In the genomic region with DNA sequence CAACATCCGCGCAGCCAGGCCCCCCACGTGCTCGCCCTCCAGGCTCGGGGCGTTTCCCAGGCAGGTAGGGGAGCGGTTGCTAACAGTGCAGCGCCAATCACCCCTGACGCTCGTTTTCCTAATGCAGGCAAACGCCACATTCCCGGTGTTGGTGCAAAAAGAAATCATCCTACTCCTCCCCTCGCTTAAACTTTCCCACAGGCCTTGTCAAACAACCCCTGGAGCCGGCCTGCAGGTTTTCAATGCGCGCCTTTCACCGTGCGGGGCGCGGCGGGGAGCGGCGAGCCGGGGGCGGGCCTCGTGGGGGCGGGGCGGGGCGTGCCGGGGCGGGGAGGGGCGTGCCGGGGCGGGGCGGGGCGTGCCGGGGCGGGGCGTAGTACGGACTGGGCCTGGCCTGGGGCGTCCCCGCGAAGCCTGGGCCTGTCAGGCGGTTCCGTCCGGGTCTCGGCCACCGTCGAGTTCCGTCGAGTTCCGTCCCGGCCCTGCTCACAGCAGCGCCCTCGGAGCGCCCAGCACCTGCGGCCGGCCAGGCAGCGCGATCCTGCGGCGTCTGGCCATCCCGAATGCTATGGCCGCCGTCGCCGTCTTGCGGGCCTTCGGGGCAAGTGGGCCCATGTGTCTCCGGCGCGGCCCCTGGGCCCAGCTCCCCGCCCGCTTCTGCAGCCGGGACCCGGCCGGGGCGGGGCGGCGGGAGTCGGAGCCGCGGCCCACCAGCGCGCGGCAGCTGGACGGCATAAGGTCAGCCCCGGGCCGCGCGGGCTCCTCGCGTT, we compare ENCODE assay signal across 1 cellular context.
TF ChIP-seq lines count a peak whose summit lies in the region.

A gene with protein sequence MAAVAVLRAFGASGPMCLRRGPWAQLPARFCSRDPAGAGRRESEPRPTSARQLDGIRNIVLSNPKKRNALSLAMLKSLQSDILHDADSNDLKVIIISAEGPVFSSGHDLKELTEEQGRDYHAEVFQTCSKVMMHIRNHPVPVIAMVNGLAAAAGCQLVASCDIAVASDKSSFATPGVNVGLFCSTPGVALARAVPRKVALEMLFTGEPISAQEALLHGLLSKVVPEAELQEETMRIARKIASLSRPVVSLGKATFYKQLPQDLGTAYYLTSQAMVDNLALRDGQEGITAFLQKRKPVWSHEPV (plus strand): TSS at position 374 of the 770 bp plus-strand sequence. CDS start 195 bp downstream, at position 569.

TF ChIP-seq in K562, 482 proteins besides CTCF, POLR2A, EP300 and RAD21 (continued from another document):
- TF ChIP-seq, protein P1, sequence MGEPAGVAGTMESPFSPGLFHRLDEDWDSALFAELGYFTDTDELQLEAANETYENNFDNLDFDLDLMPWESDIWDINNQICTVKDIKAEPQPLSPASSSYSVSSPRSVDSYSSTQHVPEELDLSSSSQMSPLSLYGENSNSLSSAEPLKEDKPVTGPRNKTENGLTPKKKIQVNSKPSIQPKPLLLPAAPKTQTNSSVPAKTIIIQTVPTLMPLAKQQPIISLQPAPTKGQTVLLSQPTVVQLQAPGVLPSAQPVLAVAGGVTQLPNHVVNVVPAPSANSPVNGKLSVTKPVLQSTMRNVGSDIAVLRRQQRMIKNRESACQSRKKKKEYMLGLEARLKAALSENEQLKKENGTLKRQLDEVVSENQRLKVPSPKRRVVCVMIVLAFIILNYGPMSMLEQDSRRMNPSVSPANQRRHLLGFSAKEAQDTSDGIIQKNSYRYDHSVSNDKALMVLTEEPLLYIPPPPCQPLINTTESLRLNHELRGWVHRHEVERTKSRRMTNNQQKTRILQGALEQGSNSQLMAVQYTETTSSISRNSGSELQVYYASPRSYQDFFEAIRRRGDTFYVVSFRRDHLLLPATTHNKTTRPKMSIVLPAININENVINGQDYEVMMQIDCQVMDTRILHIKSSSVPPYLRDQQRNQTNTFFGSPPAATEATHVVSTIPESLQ (CRISPR knock-in tag; IDR thresholded peaks at IDR 0.05): no peak
- TF ChIP-seq BACH1 (tag; IDR thresholded peaks at IDR 0.05) (no peak), ZNF282 (CRISPR knock-in tag; IDR thresholded peaks at IDR 0.05) (peak; percentile 35; the same call in 1 of the 2 replicates), POLR2AphosphoS2 (IDR thresholded peaks at IDR 0.05; ENCODE audit: low read length) (no peak), HDGF (IDR thresholded peaks at IDR 0.05) (no peak), HDAC6 (IDR thresholded peaks at IDR 0.05; ENCODE audit: low read depth, low read length) (no peak), SAP30 (IDR thresholded peaks at IDR 0.05; ENCODE audit: borderline replicate concordance, insufficient read depth, low read depth, low read length, poor library complexity, severe bottlenecking) (no peak), NBN (IDR thresholded peaks at IDR 0.05; ENCODE audit: low read depth) (no peak), GABPB1 (CRISPR knock-in tag; IDR thresholded peaks at IDR 0.05) (peak; percentile 38; the same call in 1 of the 2 replicates), PYGO2 (tag; IDR thresholded peaks at IDR 0.05) (no peak), ATF7 (IDR thresholded peaks at IDR 0.05) (no peak), SIN3B (IDR thresholded peaks at IDR 0.05; ENCODE audit: low read depth) (peak; percentile 46; the same call in 1 of the 2 replicates), HDAC8 (tag; IDR thresholded peaks at IDR 0.05) (peak; percentile 70; the same call in 1 of the 2 replicates)
- TF ChIP-seq, protein P2, sequence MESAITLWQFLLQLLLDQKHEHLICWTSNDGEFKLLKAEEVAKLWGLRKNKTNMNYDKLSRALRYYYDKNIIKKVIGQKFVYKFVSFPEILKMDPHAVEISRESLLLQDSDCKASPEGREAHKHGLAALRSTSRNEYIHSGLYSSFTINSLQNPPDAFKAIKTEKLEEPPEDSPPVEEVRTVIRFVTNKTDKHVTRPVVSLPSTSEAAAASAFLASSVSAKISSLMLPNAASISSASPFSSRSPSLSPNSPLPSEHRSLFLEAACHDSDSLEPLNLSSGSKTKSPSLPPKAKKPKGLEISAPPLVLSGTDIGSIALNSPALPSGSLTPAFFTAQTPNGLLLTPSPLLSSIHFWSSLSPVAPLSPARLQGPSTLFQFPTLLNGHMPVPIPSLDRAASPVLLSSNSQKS (CRISPR knock-in tag; IDR thresholded peaks at IDR 0.05): no peak
- TF ChIP-seq, protein P3, sequence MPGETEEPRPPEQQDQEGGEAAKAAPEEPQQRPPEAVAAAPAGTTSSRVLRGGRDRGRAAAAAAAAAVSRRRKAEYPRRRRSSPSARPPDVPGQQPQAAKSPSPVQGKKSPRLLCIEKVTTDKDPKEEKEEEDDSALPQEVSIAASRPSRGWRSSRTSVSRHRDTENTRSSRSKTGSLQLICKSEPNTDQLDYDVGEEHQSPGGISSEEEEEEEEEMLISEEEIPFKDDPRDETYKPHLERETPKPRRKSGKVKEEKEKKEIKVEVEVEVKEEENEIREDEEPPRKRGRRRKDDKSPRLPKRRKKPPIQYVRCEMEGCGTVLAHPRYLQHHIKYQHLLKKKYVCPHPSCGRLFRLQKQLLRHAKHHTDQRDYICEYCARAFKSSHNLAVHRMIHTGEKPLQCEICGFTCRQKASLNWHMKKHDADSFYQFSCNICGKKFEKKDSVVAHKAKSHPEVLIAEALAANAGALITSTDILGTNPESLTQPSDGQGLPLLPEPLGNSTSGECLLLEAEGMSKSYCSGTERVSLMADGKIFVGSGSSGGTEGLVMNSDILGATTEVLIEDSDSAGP (CRISPR knock-in tag; IDR thresholded peaks at IDR 0.05): no peak
- TF ChIP-seq, protein P4, sequence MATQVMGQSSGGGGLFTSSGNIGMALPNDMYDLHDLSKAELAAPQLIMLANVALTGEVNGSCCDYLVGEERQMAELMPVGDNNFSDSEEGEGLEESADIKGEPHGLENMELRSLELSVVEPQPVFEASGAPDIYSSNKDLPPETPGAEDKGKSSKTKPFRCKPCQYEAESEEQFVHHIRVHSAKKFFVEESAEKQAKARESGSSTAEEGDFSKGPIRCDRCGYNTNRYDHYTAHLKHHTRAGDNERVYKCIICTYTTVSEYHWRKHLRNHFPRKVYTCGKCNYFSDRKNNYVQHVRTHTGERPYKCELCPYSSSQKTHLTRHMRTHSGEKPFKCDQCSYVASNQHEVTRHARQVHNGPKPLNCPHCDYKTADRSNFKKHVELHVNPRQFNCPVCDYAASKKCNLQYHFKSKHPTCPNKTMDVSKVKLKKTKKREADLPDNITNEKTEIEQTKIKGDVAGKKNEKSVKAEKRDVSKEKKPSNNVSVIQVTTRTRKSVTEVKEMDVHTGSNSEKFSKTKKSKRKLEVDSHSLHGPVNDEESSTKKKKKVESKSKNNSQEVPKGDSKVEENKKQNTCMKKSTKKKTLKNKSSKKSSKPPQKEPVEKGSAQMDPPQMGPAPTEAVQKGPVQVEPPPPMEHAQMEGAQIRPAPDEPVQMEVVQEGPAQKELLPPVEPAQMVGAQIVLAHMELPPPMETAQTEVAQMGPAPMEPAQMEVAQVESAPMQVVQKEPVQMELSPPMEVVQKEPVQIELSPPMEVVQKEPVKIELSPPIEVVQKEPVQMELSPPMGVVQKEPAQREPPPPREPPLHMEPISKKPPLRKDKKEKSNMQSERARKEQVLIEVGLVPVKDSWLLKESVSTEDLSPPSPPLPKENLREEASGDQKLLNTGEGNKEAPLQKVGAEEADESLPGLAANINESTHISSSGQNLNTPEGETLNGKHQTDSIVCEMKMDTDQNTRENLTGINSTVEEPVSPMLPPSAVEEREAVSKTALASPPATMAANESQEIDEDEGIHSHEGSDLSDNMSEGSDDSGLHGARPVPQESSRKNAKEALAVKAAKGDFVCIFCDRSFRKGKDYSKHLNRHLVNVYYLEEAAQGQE (CRISPR knock-in tag; IDR thresholded peaks at IDR 0.05; ENCODE audit: low read depth): peak; percentile 76; the same call in 1 of the 2 replicates
- TF ChIP-seq, protein P5, sequence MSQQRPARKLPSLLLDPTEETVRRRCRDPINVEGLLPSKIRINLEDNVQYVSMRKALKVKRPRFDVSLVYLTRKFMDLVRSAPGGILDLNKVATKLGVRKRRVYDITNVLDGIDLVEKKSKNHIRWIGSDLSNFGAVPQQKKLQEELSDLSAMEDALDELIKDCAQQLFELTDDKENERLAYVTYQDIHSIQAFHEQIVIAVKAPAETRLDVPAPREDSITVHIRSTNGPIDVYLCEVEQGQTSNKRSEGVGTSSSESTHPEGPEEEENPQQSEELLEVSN (IDR thresholded peaks at IDR 0.05; ENCODE audit: borderline replicate concordance in 1 of 2, extremely low read depth in 1 of 2, insufficient read depth in 1 of 2, insufficient read length in 1 of 2, low read depth in 1 of 2, low read length in 1 of 2, poor library complexity in 1 of 2, severe bottlenecking in 1 of 2): peak; percentile 76 to 89
